1 cellular context compared by ENCODE assay signal in the genomic region with DNA sequence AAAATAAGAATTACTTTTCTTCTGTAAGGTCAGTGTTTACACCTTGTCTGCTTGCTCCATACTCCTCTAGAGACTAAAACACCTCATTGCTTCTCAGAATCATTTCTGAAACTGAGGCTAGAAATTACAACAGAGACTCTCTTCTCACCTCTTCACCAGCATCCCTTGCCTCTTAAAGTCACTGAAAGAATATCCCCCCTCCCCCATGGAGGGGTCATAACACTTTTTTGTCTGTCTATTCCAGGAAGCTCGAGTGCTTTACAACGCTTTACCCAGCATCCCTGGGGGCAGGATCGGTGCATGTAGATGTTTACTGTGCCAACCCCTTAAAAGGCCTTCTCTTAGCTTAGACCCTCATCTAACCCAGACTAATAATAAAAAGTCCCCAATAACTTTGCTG.
TF ChIP-seq lines count a peak whose summit lies in the region.

No MANE protein-coding gene starts in this region.

TF ChIP-seq in GM12878, 131 proteins besides CTCF, POLR2A, EP300 and RAD21:
- TF ChIP-seq WRNIP1 (IDR thresholded peaks at IDR 0.05; ENCODE audit: borderline replicate concordance, low read depth, low read length) (no peak), SREBF1 (IDR thresholded peaks at IDR 0.05; ENCODE audit: low read length) (no peak), ESRRA (IDR thresholded peaks at IDR 0.05; ENCODE audit: low read length) (no peak), NR2F1 (conservative IDR thresholded peaks at IDR 0.05) (no peak)
- TF ChIP-seq, protein P1, sequence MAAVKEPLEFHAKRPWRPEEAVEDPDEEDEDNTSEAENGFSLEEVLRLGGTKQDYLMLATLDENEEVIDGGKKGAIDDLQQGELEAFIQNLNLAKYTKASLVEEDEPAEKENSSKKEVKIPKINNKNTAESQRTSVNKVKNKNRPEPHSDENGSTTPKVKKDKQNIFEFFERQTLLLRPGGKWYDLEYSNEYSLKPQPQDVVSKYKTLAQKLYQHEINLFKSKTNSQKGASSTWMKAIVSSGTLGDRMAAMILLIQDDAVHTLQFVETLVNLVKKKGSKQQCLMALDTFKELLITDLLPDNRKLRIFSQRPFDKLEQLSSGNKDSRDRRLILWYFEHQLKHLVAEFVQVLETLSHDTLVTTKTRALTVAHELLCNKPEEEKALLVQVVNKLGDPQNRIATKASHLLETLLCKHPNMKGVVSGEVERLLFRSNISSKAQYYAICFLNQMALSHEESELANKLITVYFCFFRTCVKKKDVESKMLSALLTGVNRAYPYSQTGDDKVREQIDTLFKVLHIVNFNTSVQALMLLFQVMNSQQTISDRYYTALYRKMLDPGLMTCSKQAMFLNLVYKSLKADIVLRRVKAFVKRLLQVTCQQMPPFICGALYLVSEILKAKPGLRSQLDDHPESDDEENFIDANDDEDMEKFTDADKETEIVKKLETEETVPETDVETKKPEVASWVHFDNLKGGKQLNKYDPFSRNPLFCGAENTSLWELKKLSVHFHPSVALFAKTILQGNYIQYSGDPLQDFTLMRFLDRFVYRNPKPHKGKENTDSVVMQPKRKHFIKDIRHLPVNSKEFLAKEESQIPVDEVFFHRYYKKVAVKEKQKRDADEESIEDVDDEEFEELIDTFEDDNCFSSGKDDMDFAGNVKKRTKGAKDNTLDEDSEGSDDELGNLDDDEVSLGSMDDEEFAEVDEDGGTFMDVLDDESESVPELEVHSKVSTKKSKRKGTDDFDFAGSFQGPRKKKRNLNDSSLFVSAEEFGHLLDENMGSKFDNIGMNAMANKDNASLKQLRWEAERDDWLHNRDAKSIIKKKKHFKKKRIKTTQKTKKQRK (IDR thresholded peaks at IDR 0.05; ENCODE audit: low read depth, low read length): no peak
- TF ChIP-seq, protein P2, sequence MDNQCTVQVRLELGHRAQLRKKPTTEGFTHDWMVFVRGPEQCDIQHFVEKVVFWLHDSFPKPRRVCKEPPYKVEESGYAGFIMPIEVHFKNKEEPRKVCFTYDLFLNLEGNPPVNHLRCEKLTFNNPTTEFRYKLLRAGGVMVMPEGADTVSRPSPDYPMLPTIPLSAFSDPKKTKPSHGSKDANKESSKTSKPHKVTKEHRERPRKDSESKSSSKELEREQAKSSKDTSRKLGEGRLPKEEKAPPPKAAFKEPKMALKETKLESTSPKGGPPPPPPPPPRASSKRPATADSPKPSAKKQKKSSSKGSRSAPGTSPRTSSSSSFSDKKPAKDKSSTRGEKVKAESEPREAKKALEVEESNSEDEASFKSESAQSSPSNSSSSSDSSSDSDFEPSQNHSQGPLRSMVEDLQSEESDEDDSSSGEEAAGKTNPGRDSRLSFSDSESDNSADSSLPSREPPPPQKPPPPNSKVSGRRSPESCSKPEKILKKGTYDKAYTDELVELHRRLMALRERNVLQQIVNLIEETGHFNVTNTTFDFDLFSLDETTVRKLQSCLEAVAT (IDR thresholded peaks at IDR 0.05): no peak
- TF ChIP-seq, protein P3, sequence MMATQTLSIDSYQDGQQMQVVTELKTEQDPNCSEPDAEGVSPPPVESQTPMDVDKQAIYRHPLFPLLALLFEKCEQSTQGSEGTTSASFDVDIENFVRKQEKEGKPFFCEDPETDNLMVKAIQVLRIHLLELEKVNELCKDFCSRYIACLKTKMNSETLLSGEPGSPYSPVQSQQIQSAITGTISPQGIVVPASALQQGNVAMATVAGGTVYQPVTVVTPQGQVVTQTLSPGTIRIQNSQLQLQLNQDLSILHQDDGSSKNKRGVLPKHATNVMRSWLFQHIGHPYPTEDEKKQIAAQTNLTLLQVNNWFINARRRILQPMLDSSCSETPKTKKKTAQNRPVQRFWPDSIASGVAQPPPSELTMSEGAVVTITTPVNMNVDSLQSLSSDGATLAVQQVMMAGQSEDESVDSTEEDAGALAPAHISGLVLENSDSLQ (IDR thresholded peaks at IDR 0.05): no peak
TF ChIP-seq in GM12878: peak in this region for 0.
